In the genomic region with DNA sequence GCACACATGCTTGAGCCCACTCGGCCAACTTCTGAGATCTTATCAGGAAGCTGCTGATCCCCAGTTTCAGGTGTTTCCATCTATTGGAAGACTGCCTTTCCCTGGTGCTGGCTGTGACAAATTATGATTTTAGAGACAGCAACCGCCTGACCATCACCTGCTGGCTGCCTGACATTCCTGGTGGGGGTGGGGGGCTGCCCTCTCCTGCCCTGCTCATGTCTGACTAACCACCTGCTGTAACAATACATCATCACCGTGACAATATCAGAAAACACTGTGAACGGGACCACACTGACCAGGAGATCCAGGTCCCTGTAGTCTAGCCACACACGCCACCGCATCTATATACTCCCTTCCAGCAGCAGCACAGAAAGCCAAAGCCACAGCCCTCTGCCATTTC, we compare ENCODE assay signal across 16 cellular contexts.
DNase-seq lines count a peak whose midpoint lies in the region; ATAC-seq, FAIRE-seq and TF ChIP-seq lines count a peak whose summit lies in the region.
"Had no signal": no experiment of that assay in that cellular context is flagged by ENCODE, and none has a peak within 500 bp of the region (broad histone marks: within the 10 kb centered on the region; RNA-seq: fewer than 3 reads in every experiment).

No MANE protein-coding gene starts in this region.

- no peak overlapping the region for H2BK5ac ChIP-seq in H1 (ENCODE audit: low read depth, low read length)

- POLR2A ChIA-PET in H1 (lab: Charles Lee; ENCODE audit: partially characterized antibody) = no interaction called here

- WGBS in H1 (ENCODE audit: extremely low coverage in 1 of 2, insufficient coverage in 1 of 2, insufficient read length in 1 of 2, insufficient replicate concordance in 2 of 2, low coverage in 1 of 2, low lambda C conversion rate in 2 of 2, missing lambda C conversion rate in 1 of 2), 2 experiments = 87% methylated on average over 6 of the region's 6 CpGs; no CpG with 5 or more reads in 1 of the 2 experiments

- 0 out of 2 replicates have a peak overlapping the region, but pooled peaks have one; percentile 4 for H2BK15ac ChIP-seq in H1 (ENCODE audit: low read length)

- H4K8ac ChIP-seq in H1 (ENCODE audit: extremely low read depth, insufficient read depth, low read length) = no peak overlapping the region

- H3K4me1 ChIP-seq in SJCRH30 (peaks cover 55% of the 10 kb centered on the region), H1 (replicated peaks in 1 of 4; ENCODE audit: control insufficient read depth in 3 of 4, insufficient read depth in 4 of 4, low read length in 3 of 4) (peaks cover 0 to 4% (median 2%) of the 10 kb centered on the region in 4 experiments; a peak in 3 of 7 replicates), gastrocnemius medialis (peaks cover 14 to 30% of the 10 kb centered on the region in 2 donors)

- H3K4me3 ChIP-seq in SJCRH30 (no peak overlapping the region), H1 (ENCODE audit: extremely low read depth in 1 of 4, insufficient read depth in 2 of 4, low read depth in 3 of 4, low read length in 4 of 4) (no peak overlapping the region), gastrocnemius medialis (no peak overlapping the region)
- H3K4me3 ChIP-seq: GM12878 had no signal

- H3K23me2 ChIP-seq in H1 (ENCODE audit: low read depth, low read length) = no peaks in the 10 kb centered on the region; the same call in 1 of the 2 replicates

- no peak for FAIRE-seq in H1 (lab: Jason Lieb, UNC)
- FAIRE-seq: A204.1, GM12878, GM18507 had no signal

- no peaks in the 10 kb centered on the region for H3K27me3 ChIP-seq in SJCRH30
- no peaks in the 10 kb centered on the region; a peak in 1 of 7 replicates for H3K27me3 ChIP-seq in H1 (replicated peaks in 1 of 4; ENCODE audit: control insufficient read depth in 3 of 4, extremely low read depth in 1 of 4, insufficient read depth in 3 of 4, low read length in 3 of 4)
- H3K27me3 ChIP-seq in gastrocnemius medialis = no peaks in the 10 kb centered on the region

- no peaks in the 10 kb centered on the region for H4K20me1 ChIP-seq in H1 (replicated peaks in 1 of 2; ENCODE audit: control insufficient read depth in 1 of 2, insufficient read depth in 2 of 2, low read length in 2 of 2)

- peak overlapping the region in 1 of 3 experiments; percentile 5 for H3K4me3 Mint-ChIP-seq in nephron
- H3K4me3 Mint-ChIP-seq in stimulated activated naive B cell treated with anti-CD40 and anti-IgM and Interleukin-4, amounts not matched to agents 10 μg/mL and 1 μg/mL and 100 μg/mL, for 72 hours = no peak overlapping the region
- H3K4me3 Mint-ChIP-seq: B cell; CD4-positive, alpha-beta T cell had no signal

- H3K79me2 ChIP-seq in H1 (ENCODE audit: control insufficient read depth in 1 of 2, insufficient read depth in 2 of 2, low read length in 2 of 2) = no peaks in the 10 kb centered on the region

- intact Hi-C loops in gastrocnemius medialis (cut with DNase I; ENCODE audit: low total_unique reads) = no loop called here
- intact Hi-C loops in left ventricle myocardium superior (cut with micrococcal nuclease) = loop anchor here (10.0 kb wide), 1 partner anchor 387 kb away; no protein-coding TSS in a partner anchor

- 0 out of 2 replicates have a peak overlapping the region, but pooled peaks have one; percentile 62 for H2BK20ac ChIP-seq in H1 (ENCODE audit: low read length)

- no peak overlapping the region for H2AFZ ChIP-seq in H1 (ENCODE audit: low read length)

- H2AK5ac ChIP-seq in H1 (ENCODE audit: low read depth, low read length) = no peak overlapping the region

- in situ Hi-C loops in gastrocnemius medialis (cut with MboI; ENCODE audit: low sequenced_read_pairs in 4 of 4) = loop anchor here (10.0 to 25.0 kb wide), 5 partner anchors 237 to 767 kb away; no protein-coding TSS in a partner anchor

- no peaks in the 10 kb centered on the region for H3K9me3 ChIP-seq in SJCRH30 (replicated peaks)
- no peaks in the 10 kb centered on the region for H3K9me3 ChIP-seq in H1 (ENCODE audit: insufficient read depth in 2 of 2, low read depth in 1 of 2, low read length in 1 of 2)
- H3K9me3 ChIP-seq in gastrocnemius medialis = no peaks in the 10 kb centered on the region

- no peaks in the 10 kb centered on the region for H3K36me3 Mint-ChIP-seq in nephron (ENCODE audit: low read depth)
- no peaks in the 10 kb centered on the region for H3K36me3 Mint-ChIP-seq in stimulated activated naive B cell treated with anti-CD40 and anti-IgM and Interleukin-4, amounts not matched to agents 10 μg/mL and 1 μg/mL and 100 μg/mL, for 72 hours

- H3K27ac ChIP-seq in SJCRH30 = peak overlapping the region; percentile 54
- H3K27ac ChIP-seq in H1 (ENCODE audit: low read depth, low read length) = no peak overlapping the region
- peak overlapping the region; percentile 12 to 93 (median 37) for H3K27ac ChIP-seq in gastrocnemius medialis

- no peak overlapping the region for H3K4me2 ChIP-seq in H1 (ENCODE audit: insufficient read depth in 1 of 2, low read depth in 2 of 2, low read length in 2 of 2)

- no peak overlapping the region for H3K23ac ChIP-seq in H1 (ENCODE audit: insufficient read length)

- no peak overlapping the region for H4K5ac ChIP-seq in H1 (ENCODE audit: insufficient read length, low read depth, low read length)

- H3K27ac Mint-ChIP-seq in nephron = peak overlapping the region; percentile 48 to 82 (median 55)
- H3K27ac Mint-ChIP-seq in stimulated activated naive B cell treated with anti-CD40 and anti-IgM and Interleukin-4, amounts not matched to agents 10 μg/mL and 1 μg/mL and 100 μg/mL, for 72 hours = no peak overlapping the region
- H3K27ac Mint-ChIP-seq: B cell; CD4-positive, alpha-beta T cell had no signal

- no peak for TF ChIP-seq CTCF in H1 (IDR thresholded peaks at IDR 0.05; ENCODE audit: control extremely low read depth in 1 of 3, insufficient read depth in 1 of 3, low read depth in 1 of 3, low read length in 3 of 3)
- no peak for TF ChIP-seq CTCF in nephron (IDR thresholded peaks at IDR 0.05; ENCODE audit: unreplicated experiment in 3 of 3)
- TF ChIP-seq CTCF in gastrocnemius medialis (IDR thresholded peaks at IDR 0.05 in 4 of 5, conservative IDR thresholded peaks at IDR 0.05 in 1 of 5) = no peak

- H3K14ac ChIP-seq in H1 (ENCODE audit: insufficient read length) = no peak overlapping the region

- H3K27me3 Mint-ChIP-seq in nephron (ENCODE audit: low read depth) = peaks cover 20% of the 10 kb centered on the region
- peaks cover 38 to 69% of the 10 kb centered on the region in 2 donors for H3K27me3 Mint-ChIP-seq in stimulated activated naive B cell treated with anti-CD40 and anti-IgM and Interleukin-4, amounts not matched to agents 10 μg/mL and 1 μg/mL and 100 μg/mL, for 72 hours

- peaks cover 72% of the 10 kb centered on the region for H3K4me1 Mint-ChIP-seq in nephron
- peaks cover 2 to 5% of the 10 kb centered on the region in 2 donors for H3K4me1 Mint-ChIP-seq in stimulated activated naive B cell treated with anti-CD40 and anti-IgM and Interleukin-4, amounts not matched to agents 10 μg/mL and 1 μg/mL and 100 μg/mL, for 72 hours
- H3K4me1 Mint-ChIP-seq: B cell had no signal

- H3K18ac ChIP-seq in H1 (ENCODE audit: extremely low read depth, low read length) = no peak overlapping the region

- H3K56ac ChIP-seq in H1 (replicated peaks; ENCODE audit: insufficient read length, low read depth, low read length) = no peak overlapping the region

- no peaks in the 10 kb centered on the region for H3K36me3 ChIP-seq in SJCRH30
- H3K36me3 ChIP-seq in H1 (ENCODE audit: control insufficient read depth in 2 of 4, insufficient read depth in 4 of 4, low read length in 3 of 4) = no peaks in the 10 kb centered on the region
- H3K36me3 ChIP-seq in gastrocnemius medialis = no peaks in the 10 kb centered on the region

- no peak overlapping the region for H4K91ac ChIP-seq in H1 (replicated peaks; ENCODE audit: insufficient read length, low read length)

- no peaks in the 10 kb centered on the region for H3K79me1 ChIP-seq in H1 (ENCODE audit: low read depth, low read length)

- no peak for TF ChIP-seq RAD21 in H1 (IDR thresholded peaks at IDR 0.05 in 1 of 2, conservative IDR thresholded peaks at IDR 0.05 in 1 of 2; ENCODE audit: low read depth in 2 of 2, low read length in 2 of 2)

- H3K9ac ChIP-seq in H1 (replicated peaks in 1 of 4; ENCODE audit: extremely low read depth in 1 of 4, low read depth in 3 of 4, low read length in 3 of 4) = no peak overlapping the region

- TF ChIP-seq POLR2A in H1 (IDR thresholded peaks at IDR 0.05; ENCODE audit: control extremely low read depth in 1 of 2, low read depth in 2 of 2, low read length in 2 of 2) = no peak
- no peak for TF ChIP-seq POLR2A in gastrocnemius medialis (IDR thresholded peaks at IDR 0.05)

- TF ChIP-seq EP300 in H1 (IDR thresholded peaks at IDR 0.05; ENCODE audit: borderline replicate concordance in 1 of 2, low read depth in 2 of 2, low read length in 2 of 2) = no peak

- ATAC-seq in gastrocnemius medialis (peak in 1 of 2 donors; percentile 20), GM21526 (IDR thresholded peaks at IDR 0.05; ENCODE audit: low FRiP score, unreplicated experiment) (no peak), GM21737 (IDR thresholded peaks at IDR 0.05; ENCODE audit: unreplicated experiment) (no peak), left ventricle myocardium superior (no peak)
- no peak for ATAC-seq in stimulated activated naive B cell treated with anti-CD40 and anti-IgM and Interleukin-4, amounts not matched to agents 10 μg/mL and 1 μg/mL and 100 μg/mL, for 72 hours (replicated peaks)
- ATAC-seq: GM12878 had no signal

- no peak overlapping the region for H3K4ac ChIP-seq in H1 (replicated peaks; ENCODE audit: insufficient read length, low read depth, low read length)

- CTCF ChIA-PET in H1 (lab: Charles Lee; ENCODE audit: partially characterized antibody) = interaction anchor here (1.2 kb wide), 1 partner anchor 158 kb away, joined by 3 read pairs; no protein-coding TSS in a partner anchor

- no peak overlapping the region for H2BK12ac ChIP-seq in H1 (ENCODE audit: low read depth, low read length)

- no peaks in the 10 kb centered on the region for H3K9me3 Mint-ChIP-seq in nephron
- no peaks in the 10 kb centered on the region for H3K9me3 Mint-ChIP-seq in stimulated activated naive B cell treated with anti-CD40 and anti-IgM and Interleukin-4, amounts not matched to agents 10 μg/mL and 1 μg/mL and 100 μg/mL, for 72 hours
- H3K9me3 Mint-ChIP-seq: CD4-positive, alpha-beta T cell had no signal

- DNase-seq in SJCRH30 = peak; percentile 82 to 85
- DNase-seq in H1 (ENCODE audit: low read depth in 1 of 2, low spot score in 2 of 2) = peak in 1 of 2 experiments; percentile 35
- DNase-seq in gastrocnemius medialis = no peak
- DNase-seq in stimulated activated naive B cell treated with anti-CD40 and anti-IgM and Interleukin-4, amounts not matched to agents 10 μg/mL and 1 μg/mL and 100 μg/mL, for 72 hours = no peak
- DNase-seq in left ventricle myocardium superior = no peak
- DNase-seq: C1 segment of cervical spinal cord; CD4-positive, alpha-beta T cell; DMS79; H7 had no signal

- no peak overlapping the region for H2BK120ac ChIP-seq in H1 (replicated peaks; ENCODE audit: low read depth, low read length)

TF ChIP-seq in H1, 55 proteins besides CTCF, POLR2A, EP300 and RAD21 (continues in another document):
- no peak for TF ChIP-seq BRCA1 (IDR thresholded peaks at IDR 0.05; ENCODE audit: low read depth, low read length)
- TF ChIP-seq ASH2L (IDR thresholded peaks at IDR 0.05; ENCODE audit: low read length) = no peak
- no peak for TF ChIP-seq TCF12 (IDR thresholded peaks at IDR 0.05; ENCODE audit: low read depth, low read length)
- TF ChIP-seq SIRT6 (IDR thresholded peaks at IDR 0.05; ENCODE audit: low read length) = no peak
- TF ChIP-seq GTF2F1 (IDR thresholded peaks at IDR 0.05; ENCODE audit: borderline replicate concordance, low read depth, low read length) = no peak

Comparison
In these comparisons a context has a peak if more than half of its experiments do, and no peak if none do; other contexts are left out.
1. DNase-seq: peak in SJCRH30 (2 of 2); none in gastrocnemius medialis (0 of 2), stimulated activated naive B cell treated with anti-CD40 and anti-IgM and Interleukin-4, amounts not matched to agents 10 μg/mL and 1 μg/mL and 100 μg/mL, for 72 hours (single experiment) and left ventricle myocardium superior (single experiment).